ENCODE assay signal across 1 cellular context in genomic region chr1:211603191-211603701, GRCh38.
TF ChIP-seq lines count a peak whose summit lies in the region.

No MANE protein-coding gene starts in this region.

TF ChIP-seq in WTC11, 78 proteins besides CTCF, POLR2A, EP300 and RAD21:
- TF ChIP-seq AFF4 (CRISPR knock-in tag; IDR thresholded peaks at IDR 0.05; ENCODE audit: borderline replicate concordance) (no peak), ZNF396 (CRISPR knock-in tag; IDR thresholded peaks at IDR 0.05; ENCODE audit: borderline replicate concordance) (no peak), OVOL2 (CRISPR knock-in tag; IDR thresholded peaks at IDR 0.05; ENCODE audit: borderline replicate concordance) (no peak), CREB1 (CRISPR knock-in tag; IDR thresholded peaks at IDR 0.05) (no peak), ZNF512 (CRISPR knock-in tag; IDR thresholded peaks at IDR 0.05; ENCODE audit: borderline replicate concordance) (no peak), GABPB1 (CRISPR knock-in tag; IDR thresholded peaks at IDR 0.05) (peak; percentile 64), NR1H2 (CRISPR knock-in tag; IDR thresholded peaks at IDR 0.05) (no peak)
